8 cellular contexts compared by ENCODE assay signal in the genomic region with DNA sequence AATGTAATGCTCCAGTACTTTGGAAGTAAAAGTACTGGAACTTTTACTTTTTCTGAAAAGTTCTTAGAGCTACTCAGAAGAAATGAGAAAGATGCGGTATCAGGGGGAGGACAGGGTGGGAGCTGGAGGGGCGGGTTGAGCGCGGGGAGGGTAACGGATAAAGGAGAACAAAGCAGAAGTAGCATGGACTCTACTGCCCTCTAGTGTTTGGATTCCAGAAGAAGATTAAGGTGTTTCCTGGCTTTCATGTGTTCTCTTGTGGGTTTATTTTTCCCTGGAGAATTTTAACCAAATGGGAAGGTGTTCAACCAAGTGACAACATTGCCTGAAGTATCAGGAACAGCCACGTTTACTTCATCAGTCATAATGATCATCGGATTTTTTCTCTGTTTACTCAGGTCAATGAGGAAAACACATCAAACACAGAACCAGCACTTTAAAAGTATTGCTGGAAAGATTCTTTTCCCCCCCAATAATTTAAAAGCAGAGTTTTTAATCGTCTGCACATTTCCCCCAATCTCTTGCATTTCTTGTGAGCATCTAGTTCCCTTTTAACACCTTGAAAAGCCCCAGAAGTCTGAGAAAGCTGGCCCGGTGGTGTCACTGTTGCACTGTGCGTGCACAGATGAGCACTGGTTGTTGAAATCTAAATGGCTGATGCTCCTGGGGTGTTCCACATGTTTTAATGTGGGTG.
DNase-seq lines count a peak whose midpoint lies in the region; ATAC-seq lines count a peak whose summit lies in the region.

No MANE protein-coding gene starts in this region.

- no peaks in the 10 kb centered on the region for H3K9me3 ChIP-seq in HAP-1

- DNase-seq in DMS153 (lab: John Stamatoyannopoulos, UW) (peak; percentile 52), HAP-1 (ENCODE audit: low spot score in 2 of 2) (peak; percentile 56 to 70), NCI-H1436 (lab: John Stamatoyannopoulos, UW) (peak; percentile 51), SW480 (ENCODE audit: low spot score) (peak; percentile 45), globus pallidus (ENCODE audit: low spot score) (peak; percentile 34), pulmonary artery endothelial cell (ENCODE audit: low read depth, low spot score) (peak; percentile 32)

- H3K36me3 ChIP-seq in HAP-1 (replicated peaks): no peaks in the 10 kb centered on the region

- ATAC-seq in HG03045 (IDR thresholded peaks at IDR 0.05; ENCODE audit: unreplicated experiment): no peak
- ATAC-seq in HG02840 (IDR thresholded peaks at IDR 0.05; ENCODE audit: low FRiP score, unreplicated experiment): no peak

- peaks cover 4% of the 10 kb centered on the region for H3K4me1 ChIP-seq in HAP-1

- no peak overlapping the region for H3K4me3 ChIP-seq in HAP-1

- H3K27me3 ChIP-seq in HAP-1 (ENCODE audit: low read depth): no peaks in the 10 kb centered on the region

- in situ Hi-C loops in HAP-1 (cut with MboI; ENCODE audit: low sequenced_read_pairs): no loop called here
